Comparison of ENCODE assay signal across 10 cellular contexts in genomic region chr2:47043142-47043890, GRCh38.
A peak's percentile ranks its signal among the peaks of the same experiment; 100 is the strongest.
DNase-seq lines count a peak whose midpoint lies in the region; ATAC-seq and TF ChIP-seq lines count a peak whose summit lies in the region.
"Had no signal": no experiment of that assay in that cellular context is flagged by ENCODE, and none has a peak within 500 bp of the region (broad histone marks: within the 10 kb centered on the region; RNA-seq: fewer than 3 reads in every experiment).

No MANE protein-coding gene starts in this region.

- H3K4ac ChIP-seq in mesendoderm (ENCODE audit: low read depth, low read length) = no peak overlapping the region

- H3K4me3 Mint-ChIP-seq in Calu3 (ENCODE audit: low read depth, unreplicated experiment) = peak overlapping the region; percentile 60

- WGBS in mesendoderm (ENCODE audit: extremely low coverage, insufficient coverage, low lambda C conversion rate) = no CpG with 5 or more reads among the region's 8 CpGs

- H3K4me2 ChIP-seq in mesendoderm (ENCODE audit: low read length) = no peak overlapping the region

- H3K56ac ChIP-seq in mesendoderm (ENCODE audit: low read length) = peak overlapping the region; percentile 12

- peak overlapping the region; percentile 39 for H3K23ac ChIP-seq in mesendoderm (ENCODE audit: low read length)

- H3K79me1 ChIP-seq in mesendoderm (ENCODE audit: low read length) = no peaks in the 10 kb centered on the region

- peaks cover 48% of the 10 kb centered on the region for H3K4me1 Mint-ChIP-seq in Calu3 (ENCODE audit: low read depth, unreplicated experiment)

- H3K36me3 ChIP-seq in mesendoderm (ENCODE audit: control insufficient read depth, insufficient read depth, low read length) = no peaks in the 10 kb centered on the region

- H3K36me3 Mint-ChIP-seq in Calu3 (ENCODE audit: insufficient read depth, unreplicated experiment) = peaks cover 32% of the 10 kb centered on the region

- no peaks in the 10 kb centered on the region for H3K27me3 ChIP-seq in mesendoderm (ENCODE audit: insufficient read depth, low read length, poor library complexity)
- H3K27me3 ChIP-seq: neutrophil had no signal

- peak overlapping the region; percentile 46 for H2AK5ac ChIP-seq in mesendoderm (ENCODE audit: low read length)

- H2BK120ac ChIP-seq in mesendoderm (ENCODE audit: low read depth, low read length) = no peak overlapping the region

- no peak overlapping the region for H2BK5ac ChIP-seq in mesendoderm (ENCODE audit: low read length)

- H3K27ac Mint-ChIP-seq in Calu3 (ENCODE audit: unreplicated experiment) = peak overlapping the region; percentile 95

- intact Hi-C loops in Calu3 (cut with micrococcal nuclease; ENCODE audit: unreplicated experiment) = loop anchor here (2.0 kb wide), 1 partner anchor 33 kb away; no protein-coding TSS in a partner anchor

- no peaks in the 10 kb centered on the region for H3K27me3 Mint-ChIP-seq in Calu3 (ENCODE audit: unreplicated experiment)

- no peak overlapping the region for H4K8ac ChIP-seq in mesendoderm (ENCODE audit: low read depth, low read length)

- no peak overlapping the region for H3K18ac ChIP-seq in mesendoderm (ENCODE audit: low read length)

- TF ChIP-seq CTCF in Calu3 (IDR thresholded peaks at IDR 0.05; ENCODE audit: unreplicated experiment) = no peak

- no peak overlapping the region for H2BK15ac ChIP-seq in mesendoderm (replicated peaks; ENCODE audit: low read depth)

- CTCF ChIA-PET in Calu3 (lab: Charles Lee) = interaction anchor here (0.5 to 1.7 kb wide), 10 partner anchors 13 to 1869 kb away, joined by 3 to 9 read pairs (median 3); no protein-coding TSS in a partner anchor

- no peak overlapping the region for H3K27ac ChIP-seq in mesendoderm (ENCODE audit: low read depth, low read length)
- H3K27ac ChIP-seq: HL-60, neutrophil had no signal

- TSS peak; percentile 86 for BruUV-seq in Calu3 (replicated peaks; lab: Mats Ljungman, UMichigan)

- ATAC-seq in HG02885 (IDR thresholded peaks at IDR 0.05; ENCODE audit: poor library complexity, unreplicated experiment) = no peak
- no peak for ATAC-seq in GM21515 (IDR thresholded peaks at IDR 0.05; ENCODE audit: unreplicated experiment)

- no peaks in the 10 kb centered on the region for H3K79me2 ChIP-seq in mesendoderm (ENCODE audit: control insufficient read depth, insufficient read depth, low read length)

- no peak overlapping the region for H4K5ac ChIP-seq in mesendoderm (ENCODE audit: low read length)

- H3K4me1 ChIP-seq in mesendoderm (ENCODE audit: control insufficient read depth, low read depth, low read length) = peaks cover 7% of the 10 kb centered on the region

- DNase-seq in Calu3 (peak; percentile 84), NCI-H2196 treated with DMSO at 0.1 percent for 48 hours (lab: John Stamatoyannopoulos, UW; ENCODE audit: unreplicated experiment) (peak; percentile 28), dermis microvascular lymphatic vessel endothelial cell (ENCODE audit: low read depth in 2 of 2) (peak; percentile 49 to 88), mesendoderm (peak; percentile 94), NCI-H1105 treated with DMSO at 0.1 percent for 48 hours (lab: John Stamatoyannopoulos, UW) (no peak)
- no peak for DNase-seq in activated T-cell treated with anti-CD3 and anti-CD28 coated beads, Interleukin-2, amount 50 U/mL, for 1 hour

- no peaks in the 10 kb centered on the region for H3K9me3 Mint-ChIP-seq in Calu3 (ENCODE audit: low read depth, unreplicated experiment)

- H3K4me3 ChIP-seq in mesendoderm (ENCODE audit: low read length) = no peak overlapping the region

- H3K9ac ChIP-seq in mesendoderm (ENCODE audit: low read length) = no peak overlapping the region

Comparison
In these comparisons a context has a peak if more than half of its experiments do, and no peak if none do; other contexts are left out.
1. DNase-seq: peak in Calu3 (single experiment), NCI-H2196 treated with DMSO at 0.1 percent for 48 hours (single experiment), dermis microvascular lymphatic vessel endothelial cell (2 of 2) and mesendoderm (single experiment); none in NCI-H1105 treated with DMSO at 0.1 percent for 48 hours (single experiment) and activated T-cell treated with anti-CD3 and anti-CD28 coated beads, Interleukin-2, amount 50 U/mL, for 1 hour (single experiment).